19 cellular contexts compared by ENCODE assay signal in genomic region chr6:56144538-56145324, GRCh38.
DNase-seq lines count a peak whose midpoint lies in the region; ATAC-seq and TF ChIP-seq lines count a peak whose summit lies in the region.
"Had no signal": no experiment of that assay in that cellular context is flagged by ENCODE, and none has a peak within 500 bp of the region (broad histone marks: within the 10 kb centered on the region; RNA-seq: fewer than 3 reads in every experiment).

No MANE protein-coding gene starts in this region.

- no peak overlapping the region for H3K4ac ChIP-seq in IMR-90 (ENCODE audit: low read depth, low read length)
- no peak overlapping the region for H3K4ac ChIP-seq in mesenchymal stem cell (ENCODE audit: low read depth in 1 of 2, low read length in 2 of 2)

- H2BK20ac ChIP-seq in IMR-90 (ENCODE audit: low read depth, low read length) = no peak overlapping the region

- H3K4me3 ChIP-seq in AG09309 (ENCODE audit: control insufficient read depth, low read depth, low read length) (no peak overlapping the region), IMR-90 (ENCODE audit: insufficient read depth, low read depth, low read length) (no peak overlapping the region), brain microvascular endothelial cell (ENCODE audit: low read depth, low read length) (no peak overlapping the region), mesenchymal stem cell (ENCODE audit: insufficient read depth in 1 of 2, low read depth in 1 of 2, low read length in 2 of 2) (peak overlapping the region in 1 of 2 experiments; percentile 27)
- H3K4me3 ChIP-seq: adrenal gland, BLaER1, K562, thoracic aorta had no signal

- H3K27me3 ChIP-seq in IMR-90 (ENCODE audit: control insufficient read depth, insufficient read depth, low read length) (no peaks in the 10 kb centered on the region), brain microvascular endothelial cell (replicated peaks) (no peaks in the 10 kb centered on the region), mesenchymal stem cell (ENCODE audit: control insufficient read depth in 1 of 2, insufficient read depth in 1 of 2, low read length in 2 of 2) (no peaks in the 10 kb centered on the region)
- H3K27me3 ChIP-seq: adrenal gland, BLaER1 had no signal

- H3K27ac ChIP-seq in IMR-90 (ENCODE audit: insufficient read depth, low read length) = no peak overlapping the region
- peak overlapping the region; percentile 38 for H3K27ac ChIP-seq in brain microvascular endothelial cell
- H3K27ac ChIP-seq in mesenchymal stem cell (ENCODE audit: low read length, poor library complexity, severe bottlenecking) = no peak overlapping the region
- H3K27ac ChIP-seq: adrenal gland, BLaER1, parathyroid adenoma, thoracic aorta had no signal

- H4K91ac ChIP-seq in IMR-90 (ENCODE audit: insufficient read depth, low read depth, low read length) (no peak overlapping the region), mesenchymal stem cell (ENCODE audit: low read length) (no peak overlapping the region)

- H2AFZ ChIP-seq in IMR-90 (replicated peaks; ENCODE audit: low read length, poor library complexity) (no peak overlapping the region), mesenchymal stem cell (ENCODE audit: low read depth, low read length) (no peak overlapping the region)
- H2AFZ ChIP-seq: parathyroid adenoma had no signal

- BruUV-seq in IMR-90 (replicated peaks; lab: Mats Ljungman, UMichigan) = no TSS peak

- no CpG with 5 or more reads among the region's 4 CpGs for WGBS in IMR-90 (ENCODE audit: extremely low coverage in 2 of 2, insufficient read length in 1 of 2), 2 experiments
- 70% methylated on average over 2 of the region's 4 CpGs for WGBS in mesenchymal stem cell

- dilution Hi-C loops in IMR-90 (cut with HindIII; ENCODE audit: low sequenced_read_pairs, unreplicated experiment) = no loop called here

- POLR2A ChIA-PET in IMR-90 (lab: Charles Lee; ENCODE audit: unreplicated experiment) = no interaction called here

- no peak for TF ChIP-seq POLR2A in IMR-90 (IDR thresholded peaks at IDR 0.05; ENCODE audit: low read depth, low read length)

- H4K20me1 ChIP-seq in IMR-90 (ENCODE audit: insufficient read depth, low read length) = no peaks in the 10 kb centered on the region
- H4K20me1 ChIP-seq: BLaER1 had no signal

- H2BK12ac ChIP-seq in mesenchymal stem cell (ENCODE audit: low read length in 2 of 2) = no peak overlapping the region

- H4K5ac ChIP-seq in IMR-90 (ENCODE audit: low read depth, low read length) = no peak overlapping the region

- no peak overlapping the region for H4K8ac ChIP-seq in IMR-90 (ENCODE audit: low read depth in 2 of 2, low read length in 2 of 2)
- no peak overlapping the region for H4K8ac ChIP-seq in mesenchymal stem cell (ENCODE audit: low read length)

- H3K79me1 ChIP-seq in IMR-90 (ENCODE audit: low read depth in 1 of 2, low read length in 2 of 2) (no peaks in the 10 kb centered on the region), mesenchymal stem cell (replicated peaks; ENCODE audit: low read length, poor library complexity, severe bottlenecking) (no peaks in the 10 kb centered on the region)

- H3K4me2 ChIP-seq in IMR-90 (ENCODE audit: low read depth, low read length) (no peak overlapping the region), mesenchymal stem cell (ENCODE audit: low read length, poor library complexity, severe bottlenecking) (no peak overlapping the region)
- H3K4me2 ChIP-seq: BLaER1 had no signal

- intact Hi-C loops in IMR-90 (cut with micrococcal nuclease) (no loop called here), Right ventricle myocardium superior (cut with DNase I) (no loop called here)

- H3K4me1 ChIP-seq in IMR-90 (ENCODE audit: control insufficient read depth, insufficient read depth, low read length) (peaks cover 2% of the 10 kb centered on the region; the same call in 1 of the 2 replicates), mesenchymal stem cell (ENCODE audit: control insufficient read depth, insufficient read depth, low read depth, low read length) (no peaks in the 10 kb centered on the region)
- H3K4me1 ChIP-seq: adrenal gland, BLaER1, parathyroid adenoma had no signal

- H3K9me3 ChIP-seq in IMR-90 (ENCODE audit: control insufficient read depth, insufficient read depth, low read length) (no peaks in the 10 kb centered on the region), mesenchymal stem cell (ENCODE audit: control insufficient read depth, low read length) (no peaks in the 10 kb centered on the region)
- H3K9me3 ChIP-seq: adrenal gland, BLaER1, thoracic aorta had no signal

- DNase-seq in AG09309 (ENCODE audit: low read depth) (peak; percentile 14), IMR-90 (peak; percentile 64), brain microvascular endothelial cell (peak; percentile 53), mesenchymal stem cell (peak; percentile 54), SHP77 treated with DMSO at 0.1 percent for 48 hours (lab: John Stamatoyannopoulos, UW) (no peak), Right ventricle myocardium superior (no peak), GM13976 (ENCODE audit: low spot score) (no peak), NCI-H748 treated with DMSO at 0.1 percent for 48 hours (lab: John Stamatoyannopoulos, UW) (no peak)
- DNase-seq: activated CD4-positive, alpha-beta T cell treated with anti-CD3 and anti-CD28 coated beads, Interleukin-2, amount 10 ng/mL, durations not matched to agents 7 days and 5 days; activated T-cell treated with anti-CD3 and anti-CD28 coated beads, Interleukin-2, amount 50 U/mL, for 48 hours; adrenal gland; NCI-H1436 treated with DMSO at 0.1 percent for 48 hours; NCI-H524 treated with DMSO at 0.1 percent for 48 hours; T-helper 2 cell had no signal

- ATAC-seq in IMR-90 (ENCODE audit: low read depth) (peak; percentile 71), Right ventricle myocardium superior (ENCODE audit: poor library complexity) (no peak)
- ATAC-seq: K562, Panc1 had no signal

- no peak for TF ChIP-seq CTCF in AG09309 (IDR thresholded peaks at IDR 0.05; ENCODE audit: control insufficient read depth, insufficient read depth, low read depth, low read length, missing control alignments)
- TF ChIP-seq CTCF in IMR-90 (conservative IDR thresholded peaks at IDR 0.05; ENCODE audit: low read depth, low read length) = no peak
- no peak for TF ChIP-seq CTCF in brain microvascular endothelial cell (IDR thresholded peaks at IDR 0.05; ENCODE audit: low read depth, low read length, missing control alignments)
- TF ChIP-seq CTCF in GM13976 (IDR thresholded peaks at IDR 0.05; ENCODE audit: borderline replicate concordance, control extremely low read depth, extremely low read depth, insufficient read depth, missing control alignments) = no peak

- H2BK5ac ChIP-seq in IMR-90 (ENCODE audit: low read depth, low read length, poor library complexity, severe bottlenecking) (no peak overlapping the region), mesenchymal stem cell (ENCODE audit: low read depth, low read length, poor library complexity, severe bottlenecking) (no peak overlapping the region)

- H2BK15ac ChIP-seq in IMR-90 (ENCODE audit: low read depth, low read length) (no peak overlapping the region), mesenchymal stem cell (ENCODE audit: low read depth, poor library complexity, severe bottlenecking) (no peak overlapping the region)

- in situ Hi-C loops in IMR-90 (cut with MboI; ENCODE audit: low sequenced_read_pairs) (no loop called here), brain microvascular endothelial cell (cut with HindIII; ENCODE audit: low pct_ligation_motif_present, low sequenced_read_pairs) (no loop called here), GM13976 (cut with MboI; ENCODE audit: low sequenced_read_pairs, unreplicated experiment) (no loop called here)

- H2BK120ac ChIP-seq in IMR-90 (ENCODE audit: low read depth, low read length) = no peak overlapping the region
- no peak overlapping the region for H2BK120ac ChIP-seq in mesenchymal stem cell (ENCODE audit: low read depth, low read length)

- TF ChIP-seq RAD21 in IMR-90 (IDR thresholded peaks at IDR 0.05; ENCODE audit: low read length) = no peak

- no peak overlapping the region for H3K23ac ChIP-seq in IMR-90 (ENCODE audit: low read depth, low read length)
- no peak overlapping the region for H3K23ac ChIP-seq in mesenchymal stem cell (ENCODE audit: low read length in 2 of 2)

- H2AK5ac ChIP-seq in IMR-90 (ENCODE audit: low read depth, low read length) (no peak overlapping the region), mesenchymal stem cell (ENCODE audit: low read length, severe bottlenecking) (no peak overlapping the region)

- H3K36me3 ChIP-seq in IMR-90 (ENCODE audit: control insufficient read depth, insufficient read depth, low read length) (no peaks in the 10 kb centered on the region), brain microvascular endothelial cell (replicated peaks) (no peaks in the 10 kb centered on the region), mesenchymal stem cell (ENCODE audit: control insufficient read depth in 1 of 2, insufficient read depth in 2 of 2, low read depth in 1 of 2, low read length in 2 of 2) (peaks cover 0 to 3% of the 10 kb centered on the region in 2 experiments)
- H3K36me3 ChIP-seq: adrenal gland, BLaER1, thoracic aorta had no signal

- H3K14ac ChIP-seq in IMR-90 (replicated peaks; ENCODE audit: low read depth, low read length) (no peak overlapping the region), mesenchymal stem cell (ENCODE audit: low read length in 2 of 2) (no peak overlapping the region)

- no peak overlapping the region for H3K56ac ChIP-seq in IMR-90 (ENCODE audit: extremely low read depth, insufficient read depth, low read length)

- H3K9ac ChIP-seq in IMR-90 (ENCODE audit: low read depth, low read length) (no peak overlapping the region), mesenchymal stem cell (ENCODE audit: low read length) (peak overlapping the region; percentile 72)
- H3K9ac ChIP-seq: BLaER1, parathyroid adenoma had no signal

- CTCF ChIA-PET in IMR-90 (lab: Yijun Ruan, JAX) = no interaction called here

- H3K9me1 ChIP-seq in IMR-90 (ENCODE audit: insufficient read depth, low read length) = no peaks in the 10 kb centered on the region

- no peak overlapping the region for H2AK9ac ChIP-seq in IMR-90 (replicated peaks; ENCODE audit: low read depth, low read length, poor library complexity)

- H3K18ac ChIP-seq in IMR-90 (ENCODE audit: low read depth, low read length) (no peak overlapping the region), mesenchymal stem cell (ENCODE audit: low read depth in 1 of 2, low read length in 2 of 2) (no peak overlapping the region)

TF ChIP-seq in IMR-90, 13 proteins besides CTCF, POLR2A, EP300 and RAD21 (continues in another document):
- TF ChIP-seq MAZ (IDR thresholded peaks at IDR 0.05; ENCODE audit: borderline replicate concordance, low read depth, low read length) (no peak), NFE2L2 (IDR thresholded peaks at IDR 0.05; ENCODE audit: low read depth, low read length) (no peak), MAFK (IDR thresholded peaks at IDR 0.05; ENCODE audit: low read depth, low read length) (no peak), FOS (IDR thresholded peaks at IDR 0.05; ENCODE audit: low read depth, low read length) (no peak)

Comparison
In these comparisons a context has a peak if more than half of its experiments do, and no peak if none do; other contexts are left out.
1. DNase-seq: peak in AG09309 (single experiment), IMR-90 (single experiment), brain microvascular endothelial cell (single experiment) and mesenchymal stem cell (single experiment); none in SHP77 treated with DMSO at 0.1 percent for 48 hours (single experiment), Right ventricle myocardium superior (single experiment), GM13976 (single experiment) and NCI-H748 treated with DMSO at 0.1 percent for 48 hours (single experiment).